ENCODE assay signal across 8 cellular contexts in genomic region chr5:157912621-157913325, GRCh38. TPM values are rescaled to one million over a fixed set of nuclear protein-coding genes. Genes with fewer than 3 reads are reported as not detected.
DNase-seq lines count a peak whose midpoint lies in the region; ATAC-seq and TF ChIP-seq lines count a peak whose summit lies in the region.

No MANE protein-coding gene starts in this region.

- H3K9me2 ChIP-seq in MM.1S (replicated peaks; ENCODE audit: insufficient read depth, low read length) = no peaks in the 10 kb centered on the region
- no peaks in the 10 kb centered on the region for H3K9me2 ChIP-seq in hepatocyte (replicated peaks; ENCODE audit: insufficient read depth)

- H3K27ac Mint-ChIP-seq in effector memory CD8-positive, alpha-beta T cell = no peak overlapping the region

- peak; percentile 99 for DNase-seq in DMS53 (lab: John Stamatoyannopoulos, UW)
- DNase-seq in MM.1S = peak; percentile 77
- peak; percentile 51 for DNase-seq in hepatocyte (ENCODE audit: low spot score)
- DNase-seq in iPS-NIHi7 (ENCODE audit: extremely low spot score) = no peak
- DNase-seq in dedifferentiated amniotic fluid mesenchymal stem cell (ENCODE audit: extremely low spot score) = no peak
- DNase-seq in effector memory CD8-positive, alpha-beta T cell = no peak
- DNase-seq in dorsolateral prefrontal cortex = no peak

- H3K36me3 ChIP-seq in MM.1S (replicated peaks; ENCODE audit: insufficient read depth, low read length) (no peaks in the 10 kb centered on the region), hepatocyte (replicated peaks; ENCODE audit: insufficient read depth, low read depth) (no peaks in the 10 kb centered on the region)

- no peaks in the 10 kb centered on the region for H3K36me3 Mint-ChIP-seq in effector memory CD8-positive, alpha-beta T cell (ENCODE audit: insufficient read depth)

- intact Hi-C loops in dorsolateral prefrontal cortex (cut with DNase I) = no loop called here

- peak overlapping the region; percentile 26 for H3K4me3 ChIP-seq in MM.1S (ENCODE audit: low read length)
- no peak overlapping the region for H3K4me3 ChIP-seq in hepatocyte
- no peak overlapping the region for H3K4me3 ChIP-seq in dorsolateral prefrontal cortex

- H3K4me2 ChIP-seq in MM.1S (ENCODE audit: low read depth, low read length) (peak overlapping the region; percentile 64), hepatocyte (no peak overlapping the region)

- H3K9me3 Mint-ChIP-seq in effector memory CD8-positive, alpha-beta T cell = no peaks in the 10 kb centered on the region

- no peaks in the 10 kb centered on the region for H4K20me1 ChIP-seq in MM.1S (ENCODE audit: insufficient read depth, low read length)
- H4K20me1 ChIP-seq in hepatocyte (ENCODE audit: insufficient read depth, poor library complexity, severe bottlenecking) = no peaks in the 10 kb centered on the region

- TF ChIP-seq CTCF in MM.1S (IDR thresholded peaks at IDR 0.05; ENCODE audit: low read length) (no peak), hepatocyte (IDR thresholded peaks at IDR 0.05; ENCODE audit: poor library complexity) (no peak), dorsolateral prefrontal cortex (IDR thresholded peaks at IDR 0.05 in 54 of 56, conservative IDR thresholded peaks at IDR 0.05 in 2 of 56; ENCODE audit: low read depth in 1 of 56, partially characterized antibody in 56 of 56) (no peak)

- H3F3A ChIP-seq in MM.1S (ENCODE audit: insufficient read depth, low read length) = peaks cover 13% of the 10 kb centered on the region

- peak; percentile 86 for ATAC-seq in GM21619 (IDR thresholded peaks at IDR 0.05; ENCODE audit: unreplicated experiment)
- ATAC-seq in effector memory CD8-positive, alpha-beta T cell (replicated peaks) = no peak

- 65% methylated on average over 10 of the region's 10 CpGs for WGBS in hepatocyte (ENCODE audit: low lambda C conversion rate, missing lambda C conversion rate)

- no peaks in the 10 kb centered on the region for H3K9me3 ChIP-seq in MM.1S (replicated peaks; ENCODE audit: insufficient read depth, low read length)
- H3K9me3 ChIP-seq in hepatocyte (ENCODE audit: low read depth) = no peaks in the 10 kb centered on the region

- H3K4me1 Mint-ChIP-seq in effector memory CD8-positive, alpha-beta T cell (ENCODE audit: low read depth in 2 of 2) = peaks cover 1% of the 10 kb centered on the region in 2 donors

- H3K27me3 ChIP-seq in MM.1S (replicated peaks; ENCODE audit: insufficient read depth, low read length) = no peaks in the 10 kb centered on the region
- no peaks in the 10 kb centered on the region for H3K27me3 ChIP-seq in hepatocyte
- H3K27me3 ChIP-seq in dorsolateral prefrontal cortex = peaks cover 0 to 7% (median 0%) of the 10 kb centered on the region in 45 donors

- H2AFZ ChIP-seq in MM.1S (ENCODE audit: low read length) (peak overlapping the region; percentile 22), hepatocyte (no peak overlapping the region)

- no peak overlapping the region for H3K4me3 Mint-ChIP-seq in effector memory CD8-positive, alpha-beta T cell

- peaks cover 9 to 11% of the 10 kb centered on the region in 2 donors for H3K27me3 Mint-ChIP-seq in effector memory CD8-positive, alpha-beta T cell

- H3K27ac ChIP-seq in MM.1S (ENCODE audit: low read length) = peak overlapping the region; percentile 82
- peak overlapping the region; percentile 63 for H3K27ac ChIP-seq in hepatocyte
- no peak overlapping the region for H3K27ac ChIP-seq in dorsolateral prefrontal cortex

- H3K79me2 ChIP-seq in MM.1S (ENCODE audit: low read length) = no peaks in the 10 kb centered on the region
- H3K79me2 ChIP-seq in hepatocyte = no peaks in the 10 kb centered on the region

- H3K9ac ChIP-seq in MM.1S (ENCODE audit: low read length) = peak overlapping the region; percentile 26; the same call in 1 of the 2 replicates

- H3K4me1 ChIP-seq in MM.1S (ENCODE audit: low read length) = peaks cover 17% of the 10 kb centered on the region
- peaks cover 16% of the 10 kb centered on the region for H3K4me1 ChIP-seq in hepatocyte (ENCODE audit: insufficient read depth)

RNA-seq across cellular contexts. Expression of gene CLINT1, which starts 53.8 kb away (rescaled TPM):
- total RNA-seq in hepatocyte = 107 and 129 TPM in 2 replicates
- polyA plus RNA-seq in hepatocyte = 78.0 and 84.0 TPM in 2 replicates
- total RNA-seq in dorsolateral prefrontal cortex = 10 to 100 TPM; 30.7 to 54.6 (median 40.7) TPM

Comparison
In these comparisons a context has a peak if more than half of its experiments do, and no peak if none do; other contexts are left out.
1. DNase-seq: peak in DMS53 (single experiment), MM.1S (single experiment) and hepatocyte (single experiment); none in iPS-NIHi7 (single experiment), dedifferentiated amniotic fluid mesenchymal stem cell (single experiment), effector memory CD8-positive, alpha-beta T cell (0 of 3) and dorsolateral prefrontal cortex (0 of 10).
2. H3K27ac ChIP-seq: peak in MM.1S (single experiment) and hepatocyte (single experiment); none in dorsolateral prefrontal cortex (0 of 59).